23 cellular contexts compared by ENCODE assay signal in genomic region chr17:67602439-67602838, GRCh38.
DNase-seq lines count a peak whose midpoint lies in the region; ATAC-seq and TF ChIP-seq lines count a peak whose summit lies in the region.
"Had no signal": no experiment of that assay in that cellular context is flagged by ENCODE, and none has a peak within 500 bp of the region (broad histone marks: within the 10 kb centered on the region; RNA-seq: fewer than 3 reads in every experiment).

No MANE protein-coding gene starts in this region.

- H3K4me3 ChIP-seq in CD8-positive, alpha-beta T cell (ENCODE audit: low read depth, low read length), result no peak overlapping the region
- H3K4me3 ChIP-seq: adrenal gland; BLaER1 treated with 17β-estradiol and CSF1 and Interleukin-3, amounts not matched to agents 10 nM and 100 nM; dorsolateral prefrontal cortex; esophagus squamous epithelium; heart left ventricle; lower lobe of right lung; ovary; skin epidermis; thoracic aorta had no signal

- POLR2A ChIA-PET in CD4-positive, alpha-beta T cell (lab: Charles Lee), result interaction anchor here (1.4 to 1.6 kb wide), 2 partner anchors 225 to 227 kb away, joined by 4 to 6 read pairs; no protein-coding TSS in a partner anchor
- POLR2A ChIA-PET in CD8-positive, alpha-beta T cell (lab: Charles Lee), result interaction anchor here (1.2 to 2.0 kb wide), 3 partner anchors 9 to 235 kb away, joined by 5 to 8 read pairs (median 7); no protein-coding TSS in a partner anchor
- POLR2A ChIA-PET in WTC11 (lab: Charles Lee), result interaction anchor here (0.7 kb wide), 1 partner anchor 168 kb away, joined by 3 read pairs; no protein-coding TSS in a partner anchor

- ATAC-seq in CD4-positive, alpha-beta T cell (ENCODE audit: poor library complexity), result no peak
- ATAC-seq in CD8-positive, alpha-beta T cell, result no peak
- no peak for ATAC-seq in activated naive CD8-positive, alpha-beta T cell treated with anti-CD3 and anti-CD28 coated beads, Interleukin-2, amount 50 U/mL, for 24 hours
- no peak for ATAC-seq in WTC11
- ATAC-seq in GM18907 (IDR thresholded peaks at IDR 0.05; ENCODE audit: unreplicated experiment), result no peak
- no peak for ATAC-seq in HG03196 (IDR thresholded peaks at IDR 0.05; ENCODE audit: unreplicated experiment)

- no peak overlapping the region for H3K4me3 Mint-ChIP-seq in CD4-positive, alpha-beta T cell
- no peak overlapping the region for H3K4me3 Mint-ChIP-seq in CD8-positive, alpha-beta T cell
- H3K4me3 Mint-ChIP-seq in activated naive CD8-positive, alpha-beta T cell treated with anti-CD3 and anti-CD28 coated beads, Interleukin-2, amount 50 U/mL, for 24 hours, result no peak overlapping the region
- no peak overlapping the region for H3K4me3 Mint-ChIP-seq in WTC11
- H3K4me3 Mint-ChIP-seq: neural crest cell had no signal

- intact Hi-C loops in CD4-positive, alpha-beta T cell (cut with DNase I, micrococcal nuclease), result loop anchor here (5.0 kb wide), 1 partner anchor 125 kb away; no protein-coding TSS in a partner anchor
- intact Hi-C loops in CD8-positive, alpha-beta T cell (cut with DNase I, micrococcal nuclease), result loop anchor here (2.0 to 5.0 kb wide), 2 partner anchors 120 to 124 kb away; no protein-coding TSS in a partner anchor

- H3K27ac Mint-ChIP-seq in CD4-positive, alpha-beta T cell, result peak overlapping the region; percentile 43
- peak overlapping the region; percentile 91 for H3K27ac Mint-ChIP-seq in CD8-positive, alpha-beta T cell
- H3K27ac Mint-ChIP-seq in activated naive CD8-positive, alpha-beta T cell treated with anti-CD3 and anti-CD28 coated beads, Interleukin-2, amount 50 U/mL, for 24 hours, result peak overlapping the region; percentile 67
- no peak overlapping the region for H3K27ac Mint-ChIP-seq in WTC11

- no peak for DNase-seq in CD4-positive, alpha-beta T cell
- no peak for DNase-seq in CD8-positive, alpha-beta T cell
- no peak for DNase-seq in activated naive CD8-positive, alpha-beta T cell treated with anti-CD3 and anti-CD28 coated beads, Interleukin-2, amount 50 U/mL, for 24 hours
- DNase-seq in mesenteric fat pad (ENCODE audit: low spot score) (peak; percentile 8), AML-193 (lab: John Stamatoyannopoulos, UW) (no peak), WTC11 (ENCODE audit: low spot score) (no peak)
- DNase-seq: activated CD4-positive, CD25-positive, alpha-beta regulatory T cell; cerebellar nuclear complex; esophagus squamous epithelium; foreskin keratinocyte; GOT3; heart left ventricle; lower lobe of right lung; ovary had no signal

- H3K27ac ChIP-seq in CD4-positive, alpha-beta T cell (ENCODE audit: low read depth, low read length), result no peak overlapping the region
- no peak overlapping the region for H3K27ac ChIP-seq in CD8-positive, alpha-beta T cell (ENCODE audit: low read depth, low read length)
- H3K27ac ChIP-seq: adrenal gland; BLaER1 treated with 17β-estradiol and CSF1 and Interleukin-3, amounts not matched to agents 10 nM and 100 nM; esophagus squamous epithelium; foreskin keratinocyte; heart left ventricle; lower lobe of right lung; ovary; RWPE1; skin epidermis; thoracic aorta had no signal

- H3K27me3 Mint-ChIP-seq in CD4-positive, alpha-beta T cell, result no peaks in the 10 kb centered on the region
- H3K27me3 Mint-ChIP-seq in CD8-positive, alpha-beta T cell (ENCODE audit: low read depth), result no peaks in the 10 kb centered on the region
- no peaks in the 10 kb centered on the region for H3K27me3 Mint-ChIP-seq in activated naive CD8-positive, alpha-beta T cell treated with anti-CD3 and anti-CD28 coated beads, Interleukin-2, amount 50 U/mL, for 24 hours
- H3K27me3 Mint-ChIP-seq in WTC11 (ENCODE audit: low read depth), result no peaks in the 10 kb centered on the region

- H3K9me3 ChIP-seq in CD4-positive, alpha-beta T cell (ENCODE audit: control insufficient read depth, low read length), result no peaks in the 10 kb centered on the region
- no peaks in the 10 kb centered on the region for H3K9me3 ChIP-seq in CD8-positive, alpha-beta T cell (ENCODE audit: low read length)
- H3K9me3 ChIP-seq: adrenal gland, esophagus squamous epithelium, lower lobe of right lung, ovary, thoracic aorta had no signal

- peaks cover 15% of the 10 kb centered on the region for H3K36me3 Mint-ChIP-seq in CD4-positive, alpha-beta T cell (ENCODE audit: low read depth)
- H3K36me3 Mint-ChIP-seq in CD8-positive, alpha-beta T cell, result peaks cover 31% of the 10 kb centered on the region
- no peaks in the 10 kb centered on the region for H3K36me3 Mint-ChIP-seq in activated naive CD8-positive, alpha-beta T cell treated with anti-CD3 and anti-CD28 coated beads, Interleukin-2, amount 50 U/mL, for 24 hours (ENCODE audit: low read depth)
- peaks cover 10% of the 10 kb centered on the region for H3K36me3 Mint-ChIP-seq in WTC11

- CTCF ChIA-PET in CD4-positive, alpha-beta T cell (lab: Charles Lee), result interaction anchor here (1.1 to 3.7 kb wide), 7 partner anchors 127 to 243 kb away, joined by 3 to 26 read pairs (median 3); no protein-coding TSS in a partner anchor
- CTCF ChIA-PET in CD8-positive, alpha-beta T cell (lab: Charles Lee), result interaction anchor here (0.9 to 5.7 kb wide), 7 partner anchors 121 to 260 kb away, joined by 3 to 96 read pairs (median 4); partner anchors contain the start of gene PSMD12
- CTCF ChIA-PET in WTC11 (lab: Charles Lee), result interaction anchor here (0.5 to 2.5 kb wide), 20 partner anchors 8 to 231 kb away, joined by 3 to 18 read pairs (median 5); no protein-coding TSS in a partner anchor

- no peaks in the 10 kb centered on the region for H3K9me3 Mint-ChIP-seq in CD4-positive, alpha-beta T cell
- H3K9me3 Mint-ChIP-seq in CD8-positive, alpha-beta T cell, result no peaks in the 10 kb centered on the region
- no peaks in the 10 kb centered on the region for H3K9me3 Mint-ChIP-seq in activated naive CD8-positive, alpha-beta T cell treated with anti-CD3 and anti-CD28 coated beads, Interleukin-2, amount 50 U/mL, for 24 hours
- H3K9me3 Mint-ChIP-seq in WTC11, result peaks cover 9% of the 10 kb centered on the region

- peaks cover 25% of the 10 kb centered on the region for H3K4me1 Mint-ChIP-seq in CD4-positive, alpha-beta T cell (ENCODE audit: low read depth)
- H3K4me1 Mint-ChIP-seq in CD8-positive, alpha-beta T cell (ENCODE audit: low read depth), result peaks cover 37% of the 10 kb centered on the region
- peaks cover 20% of the 10 kb centered on the region for H3K4me1 Mint-ChIP-seq in activated naive CD8-positive, alpha-beta T cell treated with anti-CD3 and anti-CD28 coated beads, Interleukin-2, amount 50 U/mL, for 24 hours
- peaks cover 21% of the 10 kb centered on the region for H3K4me1 Mint-ChIP-seq in WTC11

- no peaks in the 10 kb centered on the region for H3K4me1 ChIP-seq in CD8-positive, alpha-beta T cell (ENCODE audit: insufficient read depth, low read length)
- H3K4me1 ChIP-seq: BLaER1 treated with 17β-estradiol and CSF1 and Interleukin-3, amounts not matched to agents 10 nM and 100 nM; foreskin keratinocyte had no signal

- H3K36me3 ChIP-seq in CD8-positive, alpha-beta T cell (ENCODE audit: insufficient read depth, low read length), result peaks cover 4% of the 10 kb centered on the region
- H3K36me3 ChIP-seq: adrenal gland, esophagus squamous epithelium, heart left ventricle, lower lobe of right lung, ovary, thoracic aorta had no signal

- no peaks in the 10 kb centered on the region for H3K27me3 ChIP-seq in CD4-positive, alpha-beta T cell (ENCODE audit: control insufficient read depth, insufficient read depth, low read length)
- no peaks in the 10 kb centered on the region for H3K27me3 ChIP-seq in CD8-positive, alpha-beta T cell (ENCODE audit: insufficient read depth, low read length)
- H3K27me3 ChIP-seq: adrenal gland; BLaER1 treated with 17β-estradiol and CSF1 and Interleukin-3, amounts not matched to agents 10 nM and 100 nM; dorsolateral prefrontal cortex; esophagus squamous epithelium; foreskin keratinocyte; heart left ventricle; ovary had no signal

- TF ChIP-seq CTCF in CD4-positive, alpha-beta T cell (IDR thresholded peaks at IDR 0.05), result no peak
- TF ChIP-seq CTCF in CD8-positive, alpha-beta T cell (IDR thresholded peaks at IDR 0.05), result no peak
- TF ChIP-seq CTCF in WTC11 (IDR thresholded peaks at IDR 0.05), result no peak

TF ChIP-seq in WTC11, 78 proteins besides CTCF, POLR2A, EP300 and RAD21:
- TF ChIP-seq, protein P1, sequence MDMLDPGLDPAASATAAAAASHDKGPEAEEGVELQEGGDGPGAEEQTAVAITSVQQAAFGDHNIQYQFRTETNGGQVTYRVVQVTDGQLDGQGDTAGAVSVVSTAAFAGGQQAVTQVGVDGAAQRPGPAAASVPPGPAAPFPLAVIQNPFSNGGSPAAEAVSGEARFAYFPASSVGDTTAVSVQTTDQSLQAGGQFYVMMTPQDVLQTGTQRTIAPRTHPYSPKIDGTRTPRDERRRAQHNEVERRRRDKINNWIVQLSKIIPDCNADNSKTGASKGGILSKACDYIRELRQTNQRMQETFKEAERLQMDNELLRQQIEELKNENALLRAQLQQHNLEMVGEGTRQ (CRISPR knock-in tag; IDR thresholded peaks at IDR 0.05), result no peak
- TF ChIP-seq ZNF532 (CRISPR knock-in tag; IDR thresholded peaks at IDR 0.05; ENCODE audit: borderline replicate concordance) (no peak), MYBL2 (CRISPR knock-in tag; IDR thresholded peaks at IDR 0.05) (no peak)
TF ChIP-seq in WTC11: peak in this region for 0.
